Comparison of ENCODE assay signal across 8 cellular contexts in genomic region chr15:99564221-99565030, GRCh38. TPM values are rescaled to one million over a fixed set of nuclear protein-coding genes. Genes with fewer than 3 reads are reported as not detected.
DNase-seq lines count a peak whose midpoint lies in the region; ATAC-seq lines count a peak whose summit lies in the region.

No MANE protein-coding gene starts in this region.

- H3K23ac ChIP-seq in trophoblast cell (ENCODE audit: low read length): no peak overlapping the region

- intact Hi-C loops in left cardiac atrium (cut with DNase I): loop anchor here (2.0 to 10.0 kb wide), 6 partner anchors 52 to 157 kb away; no protein-coding TSS in a partner anchor

- H3K18ac ChIP-seq in trophoblast cell (ENCODE audit: low read length): no peak overlapping the region

- no peaks in the 10 kb centered on the region for H3K9me3 ChIP-seq in trophoblast cell (ENCODE audit: insufficient read depth, low read depth, low read length)

- H3K27me3 ChIP-seq in trophoblast cell (ENCODE audit: insufficient read depth, low read length): no peaks in the 10 kb centered on the region

- no peak overlapping the region for H2BK12ac ChIP-seq in trophoblast cell (ENCODE audit: low read length)

- H3K4me1 Mint-ChIP-seq in activated naive CD4-positive, alpha-beta T cell treated with anti-CD3 and anti-CD28 coated beads, Interleukin-2, amount 50 U/mL, for 24 hours: peaks cover 55% of the 10 kb centered on the region
- H3K4me1 Mint-ChIP-seq in activated T-helper 17 cell treated with anti-CD3 and anti-CD28 coated beads, Interleukin-2, amount 50 U/mL, for 72 hours: peaks cover 6% of the 10 kb centered on the region

- H3K4me1 ChIP-seq in trophoblast cell (ENCODE audit: control insufficient read depth in 1 of 2, insufficient read depth in 2 of 2, low read length in 2 of 2): peaks cover 1 to 2% of the 10 kb centered on the region in 2 experiments

- no peak overlapping the region for H3K27ac ChIP-seq in trophoblast cell (ENCODE audit: low read depth, low read length)

- no peaks in the 10 kb centered on the region for H3K9me3 Mint-ChIP-seq in activated naive CD4-positive, alpha-beta T cell treated with anti-CD3 and anti-CD28 coated beads, Interleukin-2, amount 50 U/mL, for 24 hours
- no peaks in the 10 kb centered on the region for H3K9me3 Mint-ChIP-seq in activated T-helper 17 cell treated with anti-CD3 and anti-CD28 coated beads, Interleukin-2, amount 50 U/mL, for 72 hours

- H3K4ac ChIP-seq in trophoblast cell (ENCODE audit: low read depth, low read length): no peak overlapping the region

- H4K8ac ChIP-seq in trophoblast cell (ENCODE audit: low read depth, low read length): no peak overlapping the region

- H2AFZ ChIP-seq in trophoblast cell (ENCODE audit: insufficient read depth, low read length, poor library complexity): peak overlapping the region; percentile 8

- H3K4me3 ChIP-seq in trophoblast cell (ENCODE audit: low read depth, low read length): no peak overlapping the region

- peak overlapping the region; percentile 41 for H3K27ac Mint-ChIP-seq in activated naive CD4-positive, alpha-beta T cell treated with anti-CD3 and anti-CD28 coated beads, Interleukin-2, amount 50 U/mL, for 24 hours
- no peak overlapping the region for H3K27ac Mint-ChIP-seq in activated T-helper 17 cell treated with anti-CD3 and anti-CD28 coated beads, Interleukin-2, amount 50 U/mL, for 72 hours

- H3K14ac ChIP-seq in trophoblast cell (ENCODE audit: low read length): no peak overlapping the region

- WGBS in trophoblast cell (ENCODE audit: extremely low coverage, insufficient coverage, insufficient read length): no CpG with 5 or more reads among the region's 11 CpGs

- no peaks in the 10 kb centered on the region for H3K36me3 Mint-ChIP-seq in activated naive CD4-positive, alpha-beta T cell treated with anti-CD3 and anti-CD28 coated beads, Interleukin-2, amount 50 U/mL, for 24 hours
- H3K36me3 Mint-ChIP-seq in activated T-helper 17 cell treated with anti-CD3 and anti-CD28 coated beads, Interleukin-2, amount 50 U/mL, for 72 hours (ENCODE audit: low read depth): peaks cover 10% of the 10 kb centered on the region

- peak; percentile 25 for ATAC-seq in HG02642 (IDR thresholded peaks at IDR 0.05; ENCODE audit: poor library complexity, unreplicated experiment)
- no peak for ATAC-seq in activated T-helper 17 cell treated with anti-CD3 and anti-CD28 coated beads, Interleukin-2, amount 50 U/mL, for 72 hours (replicated peaks)
- peak; percentile 15 to 27 for ATAC-seq in left cardiac atrium
- ATAC-seq in HG03457 (IDR thresholded peaks at IDR 0.05; ENCODE audit: unreplicated experiment): no peak

- H3K27me3 Mint-ChIP-seq in activated naive CD4-positive, alpha-beta T cell treated with anti-CD3 and anti-CD28 coated beads, Interleukin-2, amount 50 U/mL, for 24 hours: no peaks in the 10 kb centered on the region
- H3K27me3 Mint-ChIP-seq in activated T-helper 17 cell treated with anti-CD3 and anti-CD28 coated beads, Interleukin-2, amount 50 U/mL, for 72 hours: no peaks in the 10 kb centered on the region

- H2BK120ac ChIP-seq in trophoblast cell (ENCODE audit: insufficient read depth, low read length, poor library complexity): no peak overlapping the region

- DNase-seq in activated naive CD4-positive, alpha-beta T cell treated with Interleukin-2 at 50 U/mL for 16 hours: no peak
- DNase-seq in NCI-H1105 treated with DMSO at 0.1 percent for 48 hours (lab: John Stamatoyannopoulos, UW) (peak; percentile 41), left cardiac atrium (peak; percentile 31), trophoblast cell (no peak)

- H3K4me2 ChIP-seq in trophoblast cell (ENCODE audit: low read length): peak overlapping the region; percentile 97

- H3K36me3 ChIP-seq in trophoblast cell (ENCODE audit: control insufficient read depth in 1 of 2, insufficient read depth in 2 of 2, low read length in 2 of 2): no peaks in the 10 kb centered on the region

- H3K79me2 ChIP-seq in trophoblast cell (ENCODE audit: control insufficient read depth, insufficient read depth, low read length, poor library complexity): peaks cover 9% of the 10 kb centered on the region

- no peak overlapping the region for H3K9ac ChIP-seq in trophoblast cell (ENCODE audit: low read length)

- H2BK5ac ChIP-seq in trophoblast cell (ENCODE audit: low read depth, low read length, poor library complexity): no peak overlapping the region

- H4K91ac ChIP-seq in trophoblast cell (ENCODE audit: low read depth, low read length): peak overlapping the region; percentile 32

- peak overlapping the region; percentile 73 for H4K12ac ChIP-seq in trophoblast cell (ENCODE audit: low read depth, low read length)

- peak overlapping the region; percentile 64 for H3K4me3 Mint-ChIP-seq in activated naive CD4-positive, alpha-beta T cell treated with anti-CD3 and anti-CD28 coated beads, Interleukin-2, amount 50 U/mL, for 24 hours
- H3K4me3 Mint-ChIP-seq in activated T-helper 17 cell treated with anti-CD3 and anti-CD28 coated beads, Interleukin-2, amount 50 U/mL, for 72 hours: peak overlapping the region; percentile 45

- H2AK5ac ChIP-seq in trophoblast cell (ENCODE audit: low read length): no peak overlapping the region

- peaks cover 15% of the 10 kb centered on the region for H3K79me1 ChIP-seq in trophoblast cell (ENCODE audit: low read length)

RNA-seq across cellular contexts. Expression of gene MEF2A, which starts 1.4 kb away (rescaled TPM):
- total RNA-seq in activated T-helper 17 cell treated with anti-CD3 and anti-CD28 coated beads, Interleukin-2, amount 50 U/mL, for 72 hours: 10 to 100 TPM; 15.7 to 18.3 TPM
- 100 to 1,000 TPM in 1 of 2 donors, 10 to 100 TPM in 1; 96.0 to 145 TPM for total RNA-seq in left cardiac atrium
- 12.2 and 12.6 TPM in 2 replicates for polyA plus RNA-seq in trophoblast cell (2013)

Comparison
In these comparisons a context has a peak if more than half of its experiments do, and no peak if none do; other contexts are left out.
1. DNase-seq: peak in NCI-H1105 treated with DMSO at 0.1 percent for 48 hours (single experiment) and left cardiac atrium (single experiment); none in activated naive CD4-positive, alpha-beta T cell treated with Interleukin-2 at 50 U/mL for 16 hours (single experiment) and trophoblast cell (0 of 2).
2. ATAC-seq: peak in HG02642 (single experiment) and left cardiac atrium (2 of 2); none in activated T-helper 17 cell treated with anti-CD3 and anti-CD28 coated beads, Interleukin-2, amount 50 U/mL, for 72 hours (single experiment) and HG03457 (single experiment).
3. RNA of gene MEF2A, which starts 1.4 kb away (total RNA-seq): 96.0 to 145 TPM in left cardiac atrium; 15.7 to 18.3 TPM in activated T-helper 17 cell treated with anti-CD3 and anti-CD28 coated beads, Interleukin-2, amount 50 U/mL, for 72 hours; every median in the first group is over 4 times any median in the second.